Comparison of ENCODE assay signal across 7 cellular contexts in the genomic region with DNA sequence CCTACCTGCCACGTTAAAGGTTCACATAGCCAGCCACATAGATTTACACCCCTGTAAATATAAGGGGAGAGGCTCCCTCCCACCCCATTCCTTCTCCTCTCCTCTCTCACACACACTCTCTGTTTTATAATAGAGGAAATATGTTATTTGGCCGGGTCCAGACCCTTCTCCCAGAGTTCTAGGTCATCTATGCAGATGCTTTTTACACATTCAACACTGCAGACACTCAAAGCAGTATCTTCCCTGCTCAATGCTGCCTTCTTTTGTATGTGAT. TPM values are rescaled to one million over a fixed set of nuclear protein-coding genes. Genes with fewer than 3 reads are reported as not detected.
DNase-seq lines count a peak whose midpoint lies in the region; ATAC-seq and TF ChIP-seq lines count a peak whose summit lies in the region.

No MANE protein-coding gene starts in this region.

- H3K27ac ChIP-seq in HCT116 (ENCODE audit: low read depth, low read length) = peak overlapping the region; percentile 85
- H3K27ac ChIP-seq in foreskin keratinocyte = peak overlapping the region; percentile 100
- H3K27ac ChIP-seq in skin epidermis = peak overlapping the region; percentile 83 to 99 (median 96)

- H3K27me3 ChIP-seq in HCT116 (ENCODE audit: insufficient read depth, low read length) (no peaks in the 10 kb centered on the region), foreskin keratinocyte (no peaks in the 10 kb centered on the region)

- H3K4me3 ChIP-seq in HCT116 (replicated peaks in 1 of 2; ENCODE audit: low read depth in 1 of 2, low read length in 2 of 2) = peak overlapping the region; percentile 55 to 91
- peak overlapping the region; percentile 82 to 96 (median 88) for H3K4me3 ChIP-seq in skin epidermis

- peaks cover 41% of the 10 kb centered on the region for H3K79me2 ChIP-seq in HCT116 (ENCODE audit: insufficient read depth, low read length)

- POLR2A ChIA-PET in HCT116 (lab: Charles Lee) = interaction anchor here (1.1 kb wide), 1 partner anchor 10 kb away, joined by 5 read pairs; no protein-coding TSS in a partner anchor

- peaks cover 8% of the 10 kb centered on the region; the same call in 1 of the 2 replicates for H4K20me1 ChIP-seq in HCT116 (ENCODE audit: insufficient read depth)

- CTCF ChIA-PET in HCT116 (lab: Charles Lee) = no interaction called here

- no peak for TF ChIP-seq RAD21 in HCT116 (IDR thresholded peaks at IDR 0.05; ENCODE audit: low read depth)

- BruUV-seq in HCT116 (replicated peaks; lab: Mats Ljungman, UMichigan) = TSS peak; percentile 87

- H3K36me3 ChIP-seq in HCT116 (ENCODE audit: control insufficient read depth in 1 of 2, insufficient read depth in 2 of 2, low read length in 2 of 2) = peaks cover 2 to 15% of the 10 kb centered on the region in 2 experiments; a peak in 2 of 4 replicates

- TF ChIP-seq CTCF in HCT116 (IDR thresholded peaks at IDR 0.05 in 2 of 3, conservative IDR thresholded peaks at IDR 0.05 in 1 of 3; ENCODE audit: borderline replicate concordance in 1 of 3, insufficient read depth in 1 of 3, low read depth in 2 of 3, low read length in 2 of 3) (no peak), foreskin keratinocyte (conservative IDR thresholded peaks at IDR 0.05) (no peak)

- peak overlapping the region; percentile 58 for H2AFZ ChIP-seq in HCT116 (ENCODE audit: low read depth, low read length, poor library complexity, severe bottlenecking)

- H3K9me3 ChIP-seq in HCT116 (ENCODE audit: control insufficient read depth in 1 of 2, insufficient read depth in 1 of 2, low read depth in 1 of 2, low read length in 2 of 2) = no peaks in the 10 kb centered on the region

- DNase-seq in HCT116 (ENCODE audit: low read depth, low spot score) = no peak
- DNase-seq in foreskin keratinocyte = no peak
- DNase-seq in islet precursor cell = no peak

- H3K4me1 ChIP-seq in HCT116 (ENCODE audit: control insufficient read depth in 1 of 2, insufficient read depth in 2 of 2, low read length in 2 of 2) (peaks cover 25 to 51% of the 10 kb centered on the region in 2 experiments), foreskin keratinocyte (peaks cover 34% of the 10 kb centered on the region)

- H3K4me2 ChIP-seq in HCT116 (ENCODE audit: low read length) = peak overlapping the region; percentile 81

- peak; percentile 2 for TF ChIP-seq POLR2A in HCT116 (IDR thresholded peaks at IDR 0.05; ENCODE audit: borderline replicate concordance, extremely low read depth, insufficient read depth, insufficient read length)

- intact Hi-C loops in HCT116 (cut with micrococcal nuclease) = no loop called here

- H3K9ac ChIP-seq in HCT116 (ENCODE audit: low read length) = peak overlapping the region; percentile 99

- H3K9me2 ChIP-seq in HCT116 (ENCODE audit: insufficient read depth) = no peaks in the 10 kb centered on the region

- ATAC-seq in HCT116 (no peak; the same call in none of the 2 replicates), SK-N-SH treated with all-trans-retinoic acid at 6 μM for 48 hours (peak; percentile 4), foreskin keratinocyte (no peak), HG02885 (IDR thresholded peaks at IDR 0.05; ENCODE audit: poor library complexity, unreplicated experiment) (no peak), HG02938 (IDR thresholded peaks at IDR 0.05; ENCODE audit: unreplicated experiment) (no peak)

- RAD21 ChIA-PET in HCT116 (lab: Charles Lee; ENCODE audit: low non-redundant PET in 1 of 2, low total read pairs in 2 of 2, uncharacterized antibody in 2 of 2, unreplicated experiment in 2 of 2) = no interaction called here

TF ChIP-seq in HCT116, 20 proteins besides CTCF, POLR2A, EP300 and RAD21 (continues in another document):
- TF ChIP-seq, protein P1, sequence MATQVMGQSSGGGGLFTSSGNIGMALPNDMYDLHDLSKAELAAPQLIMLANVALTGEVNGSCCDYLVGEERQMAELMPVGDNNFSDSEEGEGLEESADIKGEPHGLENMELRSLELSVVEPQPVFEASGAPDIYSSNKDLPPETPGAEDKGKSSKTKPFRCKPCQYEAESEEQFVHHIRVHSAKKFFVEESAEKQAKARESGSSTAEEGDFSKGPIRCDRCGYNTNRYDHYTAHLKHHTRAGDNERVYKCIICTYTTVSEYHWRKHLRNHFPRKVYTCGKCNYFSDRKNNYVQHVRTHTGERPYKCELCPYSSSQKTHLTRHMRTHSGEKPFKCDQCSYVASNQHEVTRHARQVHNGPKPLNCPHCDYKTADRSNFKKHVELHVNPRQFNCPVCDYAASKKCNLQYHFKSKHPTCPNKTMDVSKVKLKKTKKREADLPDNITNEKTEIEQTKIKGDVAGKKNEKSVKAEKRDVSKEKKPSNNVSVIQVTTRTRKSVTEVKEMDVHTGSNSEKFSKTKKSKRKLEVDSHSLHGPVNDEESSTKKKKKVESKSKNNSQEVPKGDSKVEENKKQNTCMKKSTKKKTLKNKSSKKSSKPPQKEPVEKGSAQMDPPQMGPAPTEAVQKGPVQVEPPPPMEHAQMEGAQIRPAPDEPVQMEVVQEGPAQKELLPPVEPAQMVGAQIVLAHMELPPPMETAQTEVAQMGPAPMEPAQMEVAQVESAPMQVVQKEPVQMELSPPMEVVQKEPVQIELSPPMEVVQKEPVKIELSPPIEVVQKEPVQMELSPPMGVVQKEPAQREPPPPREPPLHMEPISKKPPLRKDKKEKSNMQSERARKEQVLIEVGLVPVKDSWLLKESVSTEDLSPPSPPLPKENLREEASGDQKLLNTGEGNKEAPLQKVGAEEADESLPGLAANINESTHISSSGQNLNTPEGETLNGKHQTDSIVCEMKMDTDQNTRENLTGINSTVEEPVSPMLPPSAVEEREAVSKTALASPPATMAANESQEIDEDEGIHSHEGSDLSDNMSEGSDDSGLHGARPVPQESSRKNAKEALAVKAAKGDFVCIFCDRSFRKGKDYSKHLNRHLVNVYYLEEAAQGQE (IDR thresholded peaks at IDR 0.05; ENCODE audit: low read depth) = no peak
- TF ChIP-seq ELF1 (IDR thresholded peaks at IDR 0.05; ENCODE audit: borderline replicate concordance, low read depth) = no peak
- TF ChIP-seq JUND (IDR thresholded peaks at IDR 0.05) = 0 out of 2 replicates have a peak, but pooled peaks have one; percentile 7
- TF ChIP-seq EZH2phosphoT487 (IDR thresholded peaks at IDR 0.05; ENCODE audit: borderline replicate concordance) = no peak
- TF ChIP-seq FOSL1 (IDR thresholded peaks at IDR 0.05; ENCODE audit: low read depth) = peak; percentile 23; the same call in 1 of the 2 replicates
- no peak for TF ChIP-seq SP1 (IDR thresholded peaks at IDR 0.05; ENCODE audit: low read depth)
- TF ChIP-seq, protein P2, sequence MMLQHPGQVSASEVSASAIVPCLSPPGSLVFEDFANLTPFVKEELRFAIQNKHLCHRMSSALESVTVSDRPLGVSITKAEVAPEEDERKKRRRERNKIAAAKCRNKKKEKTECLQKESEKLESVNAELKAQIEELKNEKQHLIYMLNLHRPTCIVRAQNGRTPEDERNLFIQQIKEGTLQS (IDR thresholded peaks at IDR 0.05) = no peak
- peak; percentile 57; the same call in 1 of the 2 replicates for TF ChIP-seq SIN3A (IDR thresholded peaks at IDR 0.05; ENCODE audit: low read depth)

TF ChIP-seq in SK-N-SH treated with all-trans-retinoic acid at 6 μM for 48 hours, 23 proteins besides CTCF, POLR2A, EP300 and RAD21 (continues in another document):
- no peak for TF ChIP-seq ZFP3 (CRISPR knock-in tag; IDR thresholded peaks at IDR 0.05)
- no peak for TF ChIP-seq GLIS3 (CRISPR knock-in tag; IDR thresholded peaks at IDR 0.05)
- no peak for TF ChIP-seq SNAI2 (CRISPR knock-in tag; IDR thresholded peaks at IDR 0.05)
- no peak for TF ChIP-seq ARNTL (CRISPR knock-in tag; IDR thresholded peaks at IDR 0.05; ENCODE audit: borderline replicate concordance, low read depth)
- TF ChIP-seq ESRRG (CRISPR knock-in tag; IDR thresholded peaks at IDR 0.05) = no peak
- no peak for TF ChIP-seq PPARA (CRISPR knock-in tag; IDR thresholded peaks at IDR 0.05; ENCODE audit: borderline replicate concordance)
- TF ChIP-seq OSR1 (CRISPR knock-in tag; IDR thresholded peaks at IDR 0.05) = no peak
- TF ChIP-seq BACH2 (CRISPR knock-in tag; IDR thresholded peaks at IDR 0.05; ENCODE audit: borderline replicate concordance) = no peak
- TF ChIP-seq, protein P3, sequence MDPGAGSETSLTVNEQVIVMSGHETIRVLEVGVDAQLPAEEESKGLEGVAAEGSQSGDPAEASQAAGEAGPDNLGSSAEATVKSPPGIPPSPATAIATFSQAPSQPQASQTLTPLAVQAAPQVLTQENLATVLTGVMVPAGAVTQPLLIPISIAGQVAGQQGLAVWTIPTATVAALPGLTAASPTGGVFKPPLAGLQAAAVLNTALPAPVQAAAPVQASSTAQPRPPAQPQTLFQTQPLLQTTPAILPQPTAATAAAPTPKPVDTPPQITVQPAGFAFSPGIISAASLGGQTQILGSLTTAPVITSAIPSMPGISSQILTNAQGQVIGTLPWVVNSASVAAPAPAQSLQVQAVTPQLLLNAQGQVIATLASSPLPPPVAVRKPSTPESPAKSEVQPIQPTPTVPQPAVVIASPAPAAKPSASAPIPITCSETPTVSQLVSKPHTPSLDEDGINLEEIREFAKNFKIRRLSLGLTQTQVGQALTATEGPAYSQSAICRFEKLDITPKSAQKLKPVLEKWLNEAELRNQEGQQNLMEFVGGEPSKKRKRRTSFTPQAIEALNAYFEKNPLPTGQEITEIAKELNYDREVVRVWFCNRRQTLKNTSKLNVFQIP (CRISPR knock-in tag; IDR thresholded peaks at IDR 0.05; ENCODE audit: borderline replicate concordance, low read depth) = no peak
- no peak for TF ChIP-seq ISL1 (CRISPR knock-in tag; IDR thresholded peaks at IDR 0.05)
- no peak for TF ChIP-seq TOX (CRISPR knock-in tag; IDR thresholded peaks at IDR 0.05; ENCODE audit: borderline replicate concordance)

RNA-seq across cellular contexts. Expression of gene DEK, which starts 0.7 kb away (rescaled TPM):
- total RNA-seq in HCT116 (2021; ENCODE audit: unreplicated experiment) = 108 TPM
- 23.7 and 37.0 TPM in 2 replicates for polyA plus RNA-seq in HCT116 (2012)
- total RNA-seq in foreskin keratinocyte = 125 and 154 TPM in 2 replicates
- 58.0 and 78.7 TPM in 2 replicates for polyA plus RNA-seq in foreskin keratinocyte
